8 cellular contexts compared by ENCODE assay signal in genomic region chr10:16828114-16828568, GRCh38. TPM values are rescaled to one million over a fixed set of nuclear protein-coding genes. Genes with fewer than 3 reads are reported as not detected.
DNase-seq lines count a peak whose midpoint lies in the region; ATAC-seq, FAIRE-seq and TF ChIP-seq lines count a peak whose summit lies in the region.

No MANE protein-coding gene starts in this region.

- intact Hi-C loops in CD4-positive, alpha-beta memory T cell (cut with micrococcal nuclease): loop anchor here (1.0 to 2.0 kb wide), 6 partner anchors 15 to 915 kb away; no protein-coding TSS in a partner anchor
- intact Hi-C loops in endothelial cell of umbilical vein (cut with micrococcal nuclease): loop anchor here (1.0 to 5.0 kb wide), 11 partner anchors 15 to 1044 kb away; partner anchors contain the start of gene VIM

- no peak overlapping the region for H3K4me3 ChIP-seq in CD4-positive, alpha-beta memory T cell (ENCODE audit: low read length in 2 of 2)
- peak overlapping the region in 1 of 3 experiments; percentile 51 for H3K4me3 ChIP-seq in endothelial cell of umbilical vein (replicated peaks in 1 of 3; ENCODE audit: insufficient read depth in 1 of 3, low read depth in 1 of 3, low read length in 3 of 3)

- no peaks in the 10 kb centered on the region for H4K20me1 ChIP-seq in endothelial cell of umbilical vein (replicated peaks; ENCODE audit: control insufficient read depth, extremely low read depth, insufficient read depth, low read length)

- H3K27me3 Mint-ChIP-seq in CD4-positive, alpha-beta memory T cell: no peaks in the 10 kb centered on the region
- no peaks in the 10 kb centered on the region for H3K27me3 Mint-ChIP-seq in activated CD8-positive, alpha-beta memory T cell treated with anti-CD3 and anti-CD28 coated beads, Interleukin-2, amount 10 ng/mL, durations not matched to agents 7 days and 5 days

- peaks cover 0 to 5% (median 1%) of the 10 kb centered on the region in 8 donors for H3K9me3 Mint-ChIP-seq in CD4-positive, alpha-beta memory T cell
- H3K9me3 Mint-ChIP-seq in activated CD8-positive, alpha-beta memory T cell treated with anti-CD3 and anti-CD28 coated beads, Interleukin-2, amount 10 ng/mL, durations not matched to agents 7 days and 5 days (ENCODE audit: low read depth): peaks cover 3% of the 10 kb centered on the region

- POLR2A ChIA-PET in CD4-positive, alpha-beta memory T cell (lab: Charles Lee; ENCODE audit: partially characterized antibody): interaction anchor here (0.9 to 1.3 kb wide), 3 partner anchors 10 to 403 kb away, joined by 3 read pairs; partner anchors contain the start of gene TRDMT1
- POLR2A ChIA-PET in endothelial cell of umbilical vein (lab: Charles Lee): no interaction called here

- no TSS peak for BruUV-seq in endothelial cell of umbilical vein (replicated peaks; lab: Mats Ljungman, UMichigan)

- H3K9ac ChIP-seq in endothelial cell of umbilical vein (replicated peaks; ENCODE audit: extremely low read depth, insufficient read depth, low read length): peak overlapping the region; percentile 49

- peak; percentile 35 to 39 for TF ChIP-seq CTCF in endothelial cell of umbilical vein (IDR thresholded peaks at IDR 0.05; ENCODE audit: extremely low read depth in 1 of 2, insufficient read depth in 1 of 2, low read depth in 1 of 2, low read length in 2 of 2)

- dilution Hi-C loops in endothelial cell of umbilical vein (cut with MboI; ENCODE audit: extremely low pct_ligation_motif_present, low sequenced_read_pairs): no loop called here

- no peaks in the 10 kb centered on the region for H3K4me1 ChIP-seq in CD4-positive, alpha-beta memory T cell (ENCODE audit: insufficient read depth, low read length)
- peaks cover 34% of the 10 kb centered on the region for H3K4me1 ChIP-seq in endothelial cell of umbilical vein (ENCODE audit: control insufficient read depth, extremely low read depth, insufficient read depth, low read length)

- H3K9me1 ChIP-seq in endothelial cell of umbilical vein (replicated peaks; ENCODE audit: control insufficient read depth, extremely low read depth, insufficient read depth, low read length): no peaks in the 10 kb centered on the region

- H3K4me1 Mint-ChIP-seq in CD4-positive, alpha-beta memory T cell: peaks cover 2 to 6% (median 5%) of the 10 kb centered on the region in 4 donors
- peaks cover 6% of the 10 kb centered on the region for H3K4me1 Mint-ChIP-seq in activated CD8-positive, alpha-beta memory T cell treated with anti-CD3 and anti-CD28 coated beads, Interleukin-2, amount 10 ng/mL, durations not matched to agents 7 days and 5 days

- no peak for TF ChIP-seq POLR2A in endothelial cell of umbilical vein (IDR thresholded peaks at IDR 0.05; ENCODE audit: low read depth, low read length)

- FAIRE-seq in GM19239 (lab: Jason Lieb, UNC) (peak; percentile 90), endothelial cell of umbilical vein (lab: Jason Lieb, UNC) (peak; percentile 76)

- no peaks in the 10 kb centered on the region for H3K9me3 ChIP-seq in CD4-positive, alpha-beta memory T cell (ENCODE audit: control insufficient read depth in 1 of 2, low read length in 2 of 2)
- no peaks in the 10 kb centered on the region for H3K9me3 ChIP-seq in endothelial cell of umbilical vein (replicated peaks; ENCODE audit: control insufficient read depth, insufficient read depth, low read length)

- H3K27ac Mint-ChIP-seq in CD4-positive, alpha-beta memory T cell: peak overlapping the region in 5 of 7 donors; percentile 15 to 88 (median 68)
- H3K27ac Mint-ChIP-seq in activated CD8-positive, alpha-beta memory T cell treated with anti-CD3 and anti-CD28 coated beads, Interleukin-2, amount 10 ng/mL, durations not matched to agents 7 days and 5 days: no peak overlapping the region

- no peak overlapping the region for H3K4me3 Mint-ChIP-seq in CD4-positive, alpha-beta memory T cell
- H3K4me3 Mint-ChIP-seq in activated CD8-positive, alpha-beta memory T cell treated with anti-CD3 and anti-CD28 coated beads, Interleukin-2, amount 10 ng/mL, durations not matched to agents 7 days and 5 days: no peak overlapping the region

- H3K27ac ChIP-seq in CD4-positive, alpha-beta memory T cell (ENCODE audit: low read depth, low read length): no peak overlapping the region
- H3K27ac ChIP-seq in endothelial cell of umbilical vein (ENCODE audit: insufficient read depth, low read depth, low read length): peak overlapping the region; percentile 71

- CTCF ChIA-PET in CD4-positive, alpha-beta memory T cell (lab: Charles Lee; ENCODE audit: partially characterized antibody): interaction anchor here (0.8 to 3.6 kb wide), 25 partner anchors 10 to 605 kb away, joined by 3 to 23 read pairs (median 4); partner anchors contain the start of gene RSU1
- CTCF ChIA-PET in activated CD8-positive, alpha-beta memory T cell treated with anti-CD3 and anti-CD28 coated beads, Interleukin-2, amount 10 ng/mL, durations not matched to agents 7 days and 5 days (lab: Charles Lee): interaction anchor here (0.8 to 2.1 kb wide), 6 partner anchors 11 to 431 kb away, joined by 3 to 10 read pairs (median 5); partner anchors contain the start of gene RSU1
- CTCF ChIA-PET in endothelial cell of umbilical vein (lab: Charles Lee): interaction anchor here (0.8 to 1.9 kb wide), 8 partner anchors 11 to 601 kb away, joined by 3 to 14 read pairs (median 5); partner anchors contain the start of gene RSU1

- no peak overlapping the region for H2AFZ ChIP-seq in endothelial cell of umbilical vein (ENCODE audit: low read depth, low read length)

- H3K79me2 ChIP-seq in endothelial cell of umbilical vein (ENCODE audit: control insufficient read depth, insufficient read depth, low read length): no peaks in the 10 kb centered on the region

- H3K4me2 ChIP-seq in endothelial cell of umbilical vein (ENCODE audit: insufficient read depth, low read length): peak overlapping the region; percentile 48

- no peaks in the 10 kb centered on the region for H3K27me3 ChIP-seq in CD4-positive, alpha-beta memory T cell (ENCODE audit: insufficient read depth, low read length)
- no peaks in the 10 kb centered on the region for H3K27me3 ChIP-seq in endothelial cell of umbilical vein (ENCODE audit: control insufficient read depth in 2 of 2, insufficient read depth in 2 of 2, low read length in 2 of 2)

- peak; percentile 87 for ATAC-seq in HG03439 (IDR thresholded peaks at IDR 0.05; ENCODE audit: unreplicated experiment)
- ATAC-seq in activated CD8-positive, alpha-beta memory T cell treated with anti-CD3 and anti-CD28 coated beads, Interleukin-2, amount 10 ng/mL, durations not matched to agents 7 days and 5 days: peak; percentile 87
- peak; percentile 79 for ATAC-seq in stimulated activated naive CD8-positive, alpha-beta T cell treated with anti-CD3 and anti-CD28 coated beads, Interleukin-15, Interleukin-2, amounts not matched to agents 100 U/mL and 50 U/mL, for 24 hours

- no peaks in the 10 kb centered on the region for H3K36me3 ChIP-seq in CD4-positive, alpha-beta memory T cell (ENCODE audit: insufficient read depth, low read length)
- H3K36me3 ChIP-seq in endothelial cell of umbilical vein (ENCODE audit: control insufficient read depth in 2 of 2, extremely low read depth in 1 of 2, insufficient read depth in 2 of 2, low read length in 2 of 2): no peaks in the 10 kb centered on the region

- peaks cover 5 to 8% of the 10 kb centered on the region in 2 donors for H3K36me3 Mint-ChIP-seq in CD4-positive, alpha-beta memory T cell
- H3K36me3 Mint-ChIP-seq in activated CD8-positive, alpha-beta memory T cell treated with anti-CD3 and anti-CD28 coated beads, Interleukin-2, amount 10 ng/mL, durations not matched to agents 7 days and 5 days: peaks cover 5% of the 10 kb centered on the region

- DNase-seq in CD4-positive, alpha-beta memory T cell: peak; percentile 67 to 73 (median 71)
- DNase-seq in GM19239 (ENCODE audit: insufficient read length, low spot score) (no peak), NCI-H82 treated with DMSO at 0.1 percent for 48 hours (lab: John Stamatoyannopoulos, UW; ENCODE audit: unreplicated experiment) (peak; percentile 26), endothelial cell of umbilical vein (ENCODE audit: low read depth, low spot score) (peak; percentile 93), myocyte (ENCODE audit: low read depth) (peak; percentile 86)
- DNase-seq in activated CD8-positive, alpha-beta memory T cell treated with anti-CD3 and anti-CD28 coated beads, Interleukin-2, amount 10 ng/mL, durations not matched to agents 7 days and 5 days: peak; percentile 69
- peak; percentile 59 for DNase-seq in stimulated activated naive CD8-positive, alpha-beta T cell treated with anti-CD3 and anti-CD28 coated beads, Interleukin-15, Interleukin-2, amounts not matched to agents 100 U/mL and 50 U/mL, for 24 hours

TF ChIP-seq in endothelial cell of umbilical vein, 7 proteins besides CTCF, POLR2A, EP300 and RAD21:
- TF ChIP-seq JUN (IDR thresholded peaks at IDR 0.05; ENCODE audit: borderline replicate concordance, insufficient read depth, insufficient read length, low read depth): no peak
- TF ChIP-seq FOS (IDR thresholded peaks at IDR 0.05; ENCODE audit: borderline replicate concordance, insufficient read depth, low read length): no peak
- no peak for TF ChIP-seq MYC (IDR thresholded peaks at IDR 0.05; ENCODE audit: low read depth, low read length)
- TF ChIP-seq, protein P1, sequence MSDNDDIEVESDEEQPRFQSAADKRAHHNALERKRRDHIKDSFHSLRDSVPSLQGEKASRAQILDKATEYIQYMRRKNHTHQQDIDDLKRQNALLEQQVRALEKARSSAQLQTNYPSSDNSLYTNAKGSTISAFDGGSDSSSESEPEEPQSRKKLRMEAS (IDR thresholded peaks at IDR 0.05; ENCODE audit: insufficient read depth, insufficient read length): no peak
- TF ChIP-seq EZH2 (IDR thresholded peaks at IDR 0.05; ENCODE audit: borderline replicate concordance, low read depth, low read length, severe bottlenecking): no peak
- TF ChIP-seq GATA2 (IDR thresholded peaks at IDR 0.05; ENCODE audit: insufficient read depth, insufficient read length, low read depth, low read length): no peak
- TF ChIP-seq POLR2AphosphoS5 (IDR thresholded peaks at IDR 0.05; ENCODE audit: insufficient read depth, low read depth, low read length): no peak

RNA-seq across cellular contexts. Expression of gene RSU1, which starts 10.9 kb away (rescaled TPM):
- total RNA-seq in CD4-positive, alpha-beta memory T cell: 10 to 100 TPM; 53.6 to 54.7 TPM
- 100 to 1,000 TPM; 136 to 186 TPM for polyA plus RNA-seq in CD4-positive, alpha-beta memory T cell
- 10 to 100 TPM; 51.6 to 74.1 TPM for total RNA-seq in activated CD8-positive, alpha-beta memory T cell treated with anti-CD3 and anti-CD28 coated beads, Interleukin-2, amount 10 ng/mL, durations not matched to agents 7 days and 5 days
- 91.9 and 104 TPM in 2 replicates for total RNA-seq in endothelial cell of umbilical vein
- 80.2 and 81.2 TPM in 2 replicates for polyA plus RNA-seq in endothelial cell of umbilical vein
- 116 TPM in 2 replicates for polyA plus RNA-seq in endothelial cell of umbilical vein (2011; cell fraction: cytosol; rRNA removed)
- 59.3 and 66.6 TPM in 2 replicates for polyA plus RNA-seq in endothelial cell of umbilical vein (2011; cell fraction: nucleus; rRNA removed)
- polyA plus RNA-seq in endothelial cell of umbilical vein (2012): 84.9 and 89.2 TPM in 2 replicates
- polyA minus RNA-seq in endothelial cell of umbilical vein: 86.3 and 111 TPM in 2 replicates
- polyA minus RNA-seq in endothelial cell of umbilical vein (2011; cell fraction: cytosol; rRNA and poly(A)+ RNA removed): 15.0 TPM
- 40.1 and 60.3 TPM in 2 replicates for polyA minus RNA-seq in endothelial cell of umbilical vein (2011; cell fraction: nucleus; rRNA and poly(A)+ RNA removed)
- total RNA-seq in myocyte: 57.1 and 63.4 TPM in 2 replicates
- polyA plus RNA-seq in myocyte (2012): 87.1 TPM
